ENCODE assay signal across 8 cellular contexts in genomic region chr2:240832205-240832727, GRCh38. TPM values are rescaled to one million over a fixed set of nuclear protein-coding genes. Genes with fewer than 3 reads are reported as not detected.
DNase-seq lines count a peak whose midpoint lies in the region; ATAC-seq, FAIRE-seq and TF ChIP-seq lines count a peak whose summit lies in the region.

No MANE protein-coding gene starts in this region.

- H3K9me3 ChIP-seq in mucosa of descending colon, result no peaks in the 10 kb centered on the region

- H3K36me3 Mint-ChIP-seq in CD14-positive monocyte, result no peaks in the 10 kb centered on the region

- no peak for TF ChIP-seq POLR2A in erythroblast (IDR thresholded peaks at IDR 0.05; ENCODE audit: low read length)

- TF ChIP-seq CTCF in CD14-positive monocyte (IDR thresholded peaks at IDR 0.05) (no peak), mucosa of descending colon (IDR thresholded peaks at IDR 0.05) (no peak)

- peaks cover 31 to 56% (median 37%) of the 10 kb centered on the region in 3 donors for H3K27me3 Mint-ChIP-seq in CD14-positive monocyte (ENCODE audit: low read depth in 3 of 3)

- DNase-seq in CD14-positive monocyte (ENCODE audit: low spot score) (peak; percentile 81), HTR-8/SVneo (ENCODE audit: insufficient read length, low spot score) (peak; percentile 78), OCI-M1 (lab: John Stamatoyannopoulos, UW) (peak; percentile 29), activated T-cell treated with anti-CD3 and anti-CD28 coated beads for 48 hours (ENCODE audit: low read depth) (peak; percentile 94), erythroblast (lab: John Stamatoyannopoulos, UW) (peak; percentile 93 to 95), mucosa of descending colon (peak; percentile 92 to 97 (median 97))
- peak; percentile 93 for DNase-seq in stimulated activated CD8-positive, alpha-beta memory T cell treated with anti-CD3 and anti-CD28 coated beads, Interleukin-4, amount 100 ng/mL, for 24 hours (ENCODE audit: low read depth)

- H3K4me1 Mint-ChIP-seq in CD14-positive monocyte, result peaks cover 6% of the 10 kb centered on the region

- H3K27ac Mint-ChIP-seq in CD14-positive monocyte, result no peak overlapping the region

- H3K4me3 Mint-ChIP-seq in CD14-positive monocyte, result peak overlapping the region in 1 of 2 donors; percentile 83

- peaks cover 0 to 3% (median 2%) of the 10 kb centered on the region in 7 donors for H3K9me3 Mint-ChIP-seq in CD14-positive monocyte

- peak; percentile 96 for ATAC-seq in GM19467 (IDR thresholded peaks at IDR 0.05; ENCODE audit: unreplicated experiment)
- ATAC-seq in mucosa of descending colon, result peak; percentile 98

- peak; percentile 97 for FAIRE-seq in HTR-8/SVneo (lab: Jason Lieb, UNC)

- no peaks in the 10 kb centered on the region for H3K36me3 ChIP-seq in mucosa of descending colon (ENCODE audit: low read depth)

- H3K4me1 ChIP-seq in mucosa of descending colon (ENCODE audit: low read depth), result peaks cover 7% of the 10 kb centered on the region

- intact Hi-C loops in CD14-positive monocyte (cut with micrococcal nuclease) (loop anchor here in 1 of 2 donors (10.0 kb wide), 1 partner anchor 317 kb away; no protein-coding TSS in a partner anchor), mucosa of descending colon (cut with DNase I, micrococcal nuclease) (no loop called here)

- H3K4me3 ChIP-seq in mucosa of descending colon, result no peak overlapping the region

RNA-seq across cellular contexts. Expression of gene KIF1A, which starts 12.2 kb away (rescaled TPM):
- polyA plus RNA-seq in CD14-positive monocyte, result not detected
- 10 to 100 TPM in 1 of 3 donors, 1 to 10 TPM in 2; 1.5 to 17.2 (median 1.9) TPM for total RNA-seq in mucosa of descending colon

RNA-seq across cellular contexts. Expression of gene AGXT, which starts 36.4 kb away (rescaled TPM):
- not detected for polyA plus RNA-seq in CD14-positive monocyte
- total RNA-seq in mucosa of descending colon, result 1 to 10 TPM in 2 of 3 donors, under 1 TPM in 1; 0.22 to 4.1 (median 1.0) TPM

Comparison
In these comparisons a context has a peak if more than half of its experiments do, and no peak if none do; other contexts are left out.
1. DNase-seq: peak in every context shown above with its lines; median percentile 97 in mucosa of descending colon; 94 in activated T-cell treated with anti-CD3 and anti-CD28 coated beads for 48 hours; 94 in erythroblast; 93 in stimulated activated CD8-positive, alpha-beta memory T cell treated with anti-CD3 and anti-CD28 coated beads, Interleukin-4, amount 100 ng/mL, for 24 hours; 81 in CD14-positive monocyte; 78 in HTR-8/SVneo; 29 in OCI-M1.